In genomic region chr7:55030314-55030713, GRCh38 we compare ENCODE assay signal across 19 cellular contexts. TPM values are rescaled to one million over a fixed set of nuclear protein-coding genes. Genes with fewer than 3 reads are reported as not detected.
DNase-seq lines count a peak whose midpoint lies in the region; ATAC-seq, FAIRE-seq and TF ChIP-seq lines count a peak whose summit lies in the region.
"Had no signal": no experiment of that assay in that cellular context is flagged by ENCODE, and none has a peak within 500 bp of the region (broad histone marks: within the 10 kb centered on the region; RNA-seq: fewer than 3 reads in every experiment).

No MANE protein-coding gene starts in this region.

- intact Hi-C loops in Panc1 (cut with micrococcal nuclease; ENCODE audit: unreplicated experiment): no loop called here

- DNase-seq in A549 (ENCODE audit: low read depth in 1 of 2, low spot score in 1 of 2) (no peak), Panc1 (ENCODE audit: low read depth, low spot score) (no peak), fibroblast of gingiva (ENCODE audit: low read depth) (peak; percentile 60), progenitor cell of endocrine pancreas (ENCODE audit: low spot score, unreplicated experiment) (no peak), NCI-H146 treated with DMSO at 0.1 percent for 48 hours (lab: John Stamatoyannopoulos, UW; ENCODE audit: unreplicated experiment) (no peak), D341Med (ENCODE audit: low spot score) (no peak)
- DNase-seq in activated naive CD4-positive, alpha-beta T cell treated with Interleukin-2 at 50 U/mL for 16 hours: no peak
- DNase-seq: activated CD4-positive, alpha-beta T cell treated with anti-CD3 and anti-CD28 coated beads, Interleukin-2, amount 50 U/mL, for 4 hours; activated naive CD4-positive, alpha-beta T cell treated with anti-CD3 and anti-CD28 coated beads, Interleukin-2, amount 50 U/mL, for 16 hours; DMS53; left colon; midbrain; NCI-H1417 treated with DMSO at 0.1 percent for 48 hours had no signal

- H3K4me2 ChIP-seq in A549: peak overlapping the region; percentile 63

- H3K9me3 Mint-ChIP-seq in progenitor cell of endocrine pancreas (ENCODE audit: low read depth): no peaks in the 10 kb centered on the region

- no peak for TF ChIP-seq EP300 in A549 (IDR thresholded peaks at IDR 0.05)

- H3K9me3 ChIP-seq in A549: no peaks in the 10 kb centered on the region
- no peaks in the 10 kb centered on the region for H3K9me3 ChIP-seq in Panc1 (ENCODE audit: control insufficient read depth, insufficient read depth, low read depth, low read length)
- H3K9me3 ChIP-seq: thoracic aorta had no signal

- POLR2A ChIA-PET in A549 (lab: Yijun Ruan, JAX): interaction anchor here (1.5 kb wide), 1 partner anchor 9 kb away, joined by 3 read pairs; no protein-coding TSS in a partner anchor
- POLR2A ChIA-PET in Panc1 (lab: Charles Lee): no interaction called here

- peak overlapping the region; percentile 84 for H3K27ac Mint-ChIP-seq in progenitor cell of endocrine pancreas
- H3K27ac Mint-ChIP-seq: CD14-positive monocyte had no signal

- CTCF ChIA-PET in A549 (lab: Yijun Ruan, JAX) (interaction anchor here (1.1 to 1.4 kb wide), 2 partner anchors 103 to 256 kb away, joined by 4 to 6 read pairs; no protein-coding TSS in a partner anchor), Panc1 (lab: Charles Lee) (no interaction called here)

- TF ChIP-seq CTCF in A549 (IDR thresholded peaks at IDR 0.05): no peak
- TF ChIP-seq CTCF in Panc1 (IDR thresholded peaks at IDR 0.05): no peak
- TF ChIP-seq CTCF in progenitor cell of endocrine pancreas (IDR thresholded peaks at IDR 0.05; ENCODE audit: unreplicated experiment): no peak

- H3K27ac ChIP-seq in A549: peak overlapping the region; percentile 16 to 61; a peak in 2 of 6 replicates
- peak overlapping the region; percentile 40; the same call in 1 of the 2 replicates for H3K27ac ChIP-seq in Panc1 (ENCODE audit: low read length)

- no peak overlapping the region for H3K4me3 Mint-ChIP-seq in progenitor cell of endocrine pancreas (ENCODE audit: low read depth)
- H3K4me3 Mint-ChIP-seq: CD14-positive monocyte had no signal

- H3K36me3 ChIP-seq in Panc1 (ENCODE audit: control insufficient read depth, insufficient read depth, low read length): peaks cover 4% of the 10 kb centered on the region; the same call in 1 of the 2 replicates
- H3K36me3 ChIP-seq: thoracic aorta had no signal

- H3K4me1 ChIP-seq in A549: peaks cover 100% of the 10 kb centered on the region
- peaks cover 80% of the 10 kb centered on the region for H3K4me1 ChIP-seq in Panc1 (ENCODE audit: control insufficient read depth, insufficient read depth, low read length)

- no peak overlapping the region for H3K4me3 ChIP-seq in A549
- no peak overlapping the region for H3K4me3 ChIP-seq in Panc1 (ENCODE audit: low read depth in 2 of 2, low read length in 2 of 2)
- H3K4me3 ChIP-seq: thoracic aorta had no signal

- BruUV-seq in Panc1 (replicated peaks; lab: Mats Ljungman, UMichigan): no TSS peak

- FAIRE-seq in A549 (lab: Jason Lieb, UNC): peak; percentile 32
- FAIRE-seq: A204.1, GM18507, H54 had no signal

- WGBS in A549 (ENCODE audit: missing lambda C conversion rate): 7% methylated on average over 1 of the region's 1 CpG

- ATAC-seq in A549: no peak
- ATAC-seq in Panc1: no peak
- ATAC-seq in HG03135 (IDR thresholded peaks at IDR 0.05; ENCODE audit: unreplicated experiment): no peak
- ATAC-seq: left colon had no signal

- peaks cover 57% of the 10 kb centered on the region for H3K4me1 Mint-ChIP-seq in progenitor cell of endocrine pancreas (ENCODE audit: low read depth)
- H3K4me1 Mint-ChIP-seq: CD14-positive monocyte had no signal

- H3K27me3 ChIP-seq in Panc1 (ENCODE audit: control insufficient read depth, insufficient read depth, low read length): no peaks in the 10 kb centered on the region

- no peak for TF ChIP-seq POLR2A in A549 (IDR thresholded peaks at IDR 0.05; ENCODE audit: low read length)

- in situ Hi-C loops in Panc1 (cut with HindIII; ENCODE audit: low pct_unique_long_range_greater_than_20kb, low sequenced_read_pairs): no loop called here

- no peaks in the 10 kb centered on the region for H3K27me3 Mint-ChIP-seq in progenitor cell of endocrine pancreas

- no peak for TF ChIP-seq RAD21 in A549 (conservative IDR thresholded peaks at IDR 0.05 in 1 of 2, IDR thresholded peaks at IDR 0.05 in 1 of 2)

- H3K36me3 Mint-ChIP-seq in progenitor cell of endocrine pancreas (ENCODE audit: insufficient read depth): no peaks in the 10 kb centered on the region
- H3K36me3 Mint-ChIP-seq: CD14-positive monocyte had no signal

TF ChIP-seq in A549, 52 proteins besides CTCF, POLR2A, EP300 and RAD21:
- no peak for TF ChIP-seq POLR2AphosphoS2 (conservative IDR thresholded peaks at IDR 0.05; ENCODE audit: low read length)
- TF ChIP-seq KDM5A (IDR thresholded peaks at IDR 0.05): no peak
- TF ChIP-seq FOSL2 (IDR thresholded peaks at IDR 0.05): no peak
- TF ChIP-seq FOSL2 (CRISPR knock-in tag; IDR thresholded peaks at IDR 0.05): no peak
TF ChIP-seq in A549: peak in this region for 0.

RNA-seq across cellular contexts. Expression of gene EGFR, which starts 11.5 kb away (rescaled TPM):
- polyA plus RNA-seq in A549 (2011; rRNA removed) (59.5 and 61.4 TPM in 2 replicates), A549 (2017; fragmentation: RNase III; extraction: RNeasy Plus Mini Kit Qiagen cat#74134 plus additional on column Dnase treatment) (62.2 to 64.1 TPM (median 63.8 TPM) in 3 replicates)
- 25.3 and 28.2 TPM in 2 replicates for polyA plus RNA-seq in A549 (2012; cell fraction: cytosol; rRNA removed)
- polyA plus RNA-seq in A549 (2012; cell fraction: nucleus; rRNA removed): 61.4 and 73.8 TPM in 2 replicates
- 125 and 165 TPM in 2 replicates for polyA minus RNA-seq in A549 (2011; rRNA and poly(A)+ RNA removed)
- total RNA-seq in Panc1 (2021; ENCODE audit: unreplicated experiment) (156 TPM), progenitor cell of endocrine pancreas (43.8 and 47.8 TPM in 2 replicates)
- 68.6 TPM for polyA plus RNA-seq in Panc1 (2012; ENCODE audit: insufficient read length)
- polyA plus RNA-seq: CD14-positive monocyte had no signal
